In the genomic region with DNA sequence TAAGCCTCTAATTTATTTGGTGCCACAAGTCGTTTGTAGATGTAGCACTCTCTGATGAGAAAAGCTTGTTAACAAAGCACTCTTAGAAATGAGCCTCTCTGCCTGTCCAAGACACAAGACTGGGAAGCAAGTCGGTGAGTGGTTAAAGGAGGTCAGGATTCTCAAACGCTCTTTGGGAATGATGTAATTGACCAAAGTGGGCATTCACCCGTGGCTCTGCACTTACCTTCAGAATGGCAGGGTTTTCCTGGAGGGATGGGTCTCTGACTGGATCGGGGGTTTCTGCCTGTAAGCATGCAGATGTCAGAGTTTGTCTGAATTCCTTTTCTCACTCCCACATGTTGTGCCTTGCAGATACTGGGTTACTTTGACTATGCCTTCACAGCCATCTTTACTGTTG, we compare ENCODE assay signal across 21 cellular contexts.
"Had no signal": no experiment of that assay in that cellular context is flagged by ENCODE, and none has a peak within 500 bp of the region (broad histone marks: within the 10 kb centered on the region; RNA-seq: fewer than 3 reads in every experiment).

No MANE protein-coding gene starts in this region.

- H3K9me3 Mint-ChIP-seq: dendritic cell treated with granulocyte-macrophage colony-stimulating factor and Interleukin-4, amounts not matched to agents 40 ng/mL and 50 ng/mL, for 4 days; effector memory CD8-positive, alpha-beta T cell; immature natural killer cell; naive thymus-derived CD8-positive, alpha-beta T cell had no signal

- H3K36me3 Mint-ChIP-seq: immature natural killer cell; naive thymus-derived CD8-positive, alpha-beta T cell had no signal

- FAIRE-seq: colon, keratinocyte had no signal

- H3K27ac Mint-ChIP-seq: effector memory CD8-positive, alpha-beta T cell; immature natural killer cell; naive thymus-derived CD8-positive, alpha-beta T cell; progenitor cell of endocrine pancreas had no signal

- H3K4me1 ChIP-seq: esophagus muscularis mucosa, gastrocnemius medialis, right lobe of liver, transverse colon had no signal

- H3K36me3 ChIP-seq: esophagus muscularis mucosa, gastrocnemius medialis, right lobe of liver, stomach, thoracic aorta, transverse colon had no signal

- H3K27me3 Mint-ChIP-seq: progenitor cell of endocrine pancreas had no signal

- H3K4me3 Mint-ChIP-seq: dendritic cell treated with granulocyte-macrophage colony-stimulating factor and Interleukin-4, amounts not matched to agents 40 ng/mL and 50 ng/mL, for 4 days; effector memory CD8-positive, alpha-beta T cell; immature natural killer cell; naive thymus-derived CD8-positive, alpha-beta T cell had no signal

- DNase-seq: cerebellar nuclear complex; effector memory CD8-positive, alpha-beta T cell; gastrocnemius medialis; immature natural killer cell; mammary epithelial cell; mucosa of descending colon; naive thymus-derived CD8-positive, alpha-beta T cell; retina; right lobe of liver; stimulated activated CD4-positive, alpha-beta T cell treated with anti-CD3 and anti-CD28 coated beads, Interleukin-12 subunit alpha, Interleukin-12 subunit beta, amount 100 ng/mL, for 4 hours; stimulated activated naive CD4-positive, alpha-beta T cell; stomach; substantia nigra; transverse colon had no signal

- H3K9me3 ChIP-seq: esophagus muscularis mucosa, gastrocnemius medialis, mucosa of descending colon, right lobe of liver, stomach, thoracic aorta, transverse colon had no signal

- H3K4me1 Mint-ChIP-seq: immature natural killer cell; naive thymus-derived CD8-positive, alpha-beta T cell had no signal

- H3K27ac ChIP-seq: epithelial cell of prostate, esophagus muscularis mucosa, gastrocnemius medialis, right lobe of liver, stomach, thoracic aorta, transverse colon had no signal

- H3K27me3 ChIP-seq: esophagus muscularis mucosa, gastrocnemius medialis, right lobe of liver, stomach, transverse colon had no signal

- H3K4me3 ChIP-seq: esophagus muscularis mucosa, gastrocnemius medialis, mucosa of descending colon, right lobe of liver, stomach, thoracic aorta, transverse colon had no signal
